In genomic region chr1:25748531-25749205, GRCh38 we compare ENCODE assay signal across 19 cellular contexts. TPM values are rescaled to one million over a fixed set of nuclear protein-coding genes. Genes with fewer than 3 reads are reported as not detected.
DNase-seq lines count a peak whose midpoint lies in the region; ATAC-seq and TF ChIP-seq lines count a peak whose summit lies in the region.
"Had no signal": no experiment of that assay in that cellular context is flagged by ENCODE, and none has a peak within 500 bp of the region (broad histone marks: within the 10 kb centered on the region; RNA-seq: fewer than 3 reads in every experiment).

No MANE protein-coding gene starts in this region.

- H3K4me3 ChIP-seq in esophagus (ENCODE audit: low read depth in 1 of 2, low read length in 2 of 2) = no peak overlapping the region
- H3K4me3 ChIP-seq: GM12878, lower lobe of right lung had no signal

- H3K36me3 ChIP-seq in esophagus (ENCODE audit: control insufficient read depth in 2 of 2, insufficient read depth in 2 of 2, low read length in 1 of 2) = no peaks in the 10 kb centered on the region

- POLR2A ChIA-PET in RWPE1 (lab: Yijun Ruan, JAX; ENCODE audit: low non-redundant PET) = no interaction called here

- intact Hi-C loops in Right ventricle myocardium superior (cut with DNase I) = no loop called here
- intact Hi-C loops in Right ventricle myocardium inferior (cut with DNase I) = no loop called here

- WGBS in esophagus, 2 donors = 53 to 75% methylated on average over 8 of the region's 8 CpGs

- peak overlapping the region; percentile 63 for H3K27ac ChIP-seq in RWPE1
- H3K27ac ChIP-seq in esophagus (ENCODE audit: low read depth in 2 of 2, low read length in 1 of 2) = peak overlapping the region; percentile 50 to 68
- H3K27ac ChIP-seq: lower lobe of right lung had no signal

- CTCF ChIA-PET in RWPE1 (lab: Yijun Ruan, JAX) = interaction anchor here (1.2 kb wide), 1 partner anchor 129 kb away, joined by 7 read pairs; no protein-coding TSS in a partner anchor

- TF ChIP-seq CTCF in RWPE1 (conservative IDR thresholded peaks at IDR 0.05; ENCODE audit: low read depth) = no peak

- ATAC-seq in Right ventricle myocardium superior (ENCODE audit: poor library complexity) (no peak), Right ventricle myocardium inferior (no peak), HG02970 (IDR thresholded peaks at IDR 0.05; ENCODE audit: low FRiP score, unreplicated experiment) (no peak)
- ATAC-seq: activated T-helper 17 cell treated with anti-CD3 and anti-CD28 coated beads, Interleukin-2, amount 50 U/mL, for 72 hours; GM12878; lower lobe of right lung; natural killer cell; PC-3 had no signal

- peaks cover 7 to 16% of the 10 kb centered on the region in 2 donors for H3K4me1 ChIP-seq in esophagus (ENCODE audit: control insufficient read depth in 2 of 2, insufficient read depth in 2 of 2, low read length in 1 of 2)

- no peaks in the 10 kb centered on the region for H3K9me3 ChIP-seq in esophagus (ENCODE audit: control insufficient read depth in 2 of 2, insufficient read depth in 1 of 2, low read depth in 1 of 2, low read length in 1 of 2)
- H3K9me3 ChIP-seq: lower lobe of right lung had no signal

- no peaks in the 10 kb centered on the region for H3K27me3 ChIP-seq in esophagus (ENCODE audit: control insufficient read depth in 1 of 2, insufficient read depth in 2 of 2, low read length in 2 of 2)

- peak; percentile 14 for DNase-seq in Right ventricle myocardium superior
- DNase-seq in Right ventricle myocardium inferior (ENCODE audit: missing footprints) = no peak
- DNase-seq in RWPE1 (ENCODE audit: low spot score) = peak; percentile 26
- no peak for DNase-seq in NCI-H187 (lab: John Stamatoyannopoulos, UW)
- no peak for DNase-seq in stimulated activated CD4-positive, alpha-beta T cell treated with anti-CD3 and anti-CD28 coated beads, Interleukin-12 subunit alpha, Interleukin-12 subunit beta, amount 100 ng/mL, for 4 hours
- DNase-seq in HuH-7 (ENCODE audit: low spot score) = no peak
- DNase-seq: activated CD8-positive, alpha-beta memory T cell treated with anti-CD3 and anti-CD28 coated beads for 24 hours; amygdala; CD4-positive, CD25-positive, alpha-beta regulatory T cell; dermis blood vessel endothelial cell; HFFc6; lower lobe of right lung; natural killer cell; NCI-H524; PC-3 had no signal

RNA-seq across cellular contexts. Expression of gene SELENON, which starts 51.3 kb away (rescaled TPM):
- total RNA-seq in Right ventricle myocardium superior (39.6 TPM), Right ventricle myocardium inferior (45.7 TPM)
- polyA plus RNA-seq in esophagus = 10 to 100 TPM; 19.2 to 21.4 TPM

Comparison
In these comparisons a context has a peak if more than half of its experiments do, and no peak if none do; other contexts are left out.
1. DNase-seq: peak in Right ventricle myocardium superior (single experiment) and RWPE1 (single experiment); none in Right ventricle myocardium inferior (single experiment), NCI-H187 (0 of 2), stimulated activated CD4-positive, alpha-beta T cell treated with anti-CD3 and anti-CD28 coated beads, Interleukin-12 subunit alpha, Interleukin-12 subunit beta, amount 100 ng/mL, for 4 hours (single experiment) and HuH-7 (single experiment).